ENCODE assay signal across 8 cellular contexts in the genomic region with DNA sequence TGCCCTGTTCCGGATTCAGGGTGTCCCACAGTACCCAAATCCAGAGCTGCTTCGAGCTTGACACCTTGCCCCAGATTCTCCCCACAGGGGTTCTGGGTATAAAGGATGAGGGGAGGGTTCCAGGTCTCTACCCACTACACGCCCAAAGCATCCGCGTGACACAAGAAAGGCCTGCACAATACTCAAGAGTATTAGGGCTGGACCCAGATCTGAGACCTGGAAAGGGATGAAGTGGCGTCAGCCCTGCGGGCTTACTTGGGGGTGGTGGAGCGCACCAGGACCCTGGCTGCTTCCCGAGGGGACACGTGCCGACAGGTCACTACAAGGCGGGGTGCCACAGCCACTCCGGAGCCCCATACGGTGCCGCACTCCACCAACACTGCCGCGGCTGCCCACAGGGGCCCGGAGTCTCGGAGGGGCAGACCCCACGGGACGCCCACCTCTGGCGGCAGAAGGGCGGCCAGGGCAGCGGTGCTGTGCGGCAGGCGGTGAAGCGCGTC. TPM values are rescaled to one million over a fixed set of nuclear protein-coding genes. Genes with fewer than 3 reads are reported as not detected.
A peak's percentile ranks its signal among the peaks of the same experiment; 100 is the strongest.
DNase-seq lines count a peak whose midpoint lies in the region; ATAC-seq, FAIRE-seq and TF ChIP-seq lines count a peak whose summit lies in the region.

No MANE protein-coding gene starts in this region.

- H3K27me3 ChIP-seq in OCI-LY3 (ENCODE audit: low read depth, low read length) = no peaks in the 10 kb centered on the region
- no peaks in the 10 kb centered on the region for H3K27me3 ChIP-seq in pancreas

- FAIRE-seq in pancreas (lab: Jason Lieb, UNC) (no peak), urothelium cell line (lab: Jason Lieb, UNC) (no peak)

- no peak for TF ChIP-seq CTCF in OCI-LY3 (IDR thresholded peaks at IDR 0.05; ENCODE audit: low read depth, low read length)
- no peak for TF ChIP-seq CTCF in pancreas (IDR thresholded peaks at IDR 0.05)

- H3K4me1 ChIP-seq in OCI-LY3 (ENCODE audit: low read length) (peaks cover 9% of the 10 kb centered on the region; the same call in 1 of the 2 replicates), pancreas (peaks cover 4 to 12% (median 7%) of the 10 kb centered on the region in 3 donors)

- peak overlapping the region; percentile 92 for H3K4me2 ChIP-seq in OCI-LY3 (ENCODE audit: low read length)

- DNase-seq in ELF-1 (ENCODE audit: low read depth, low spot score) (peak; percentile 26), epithelial cell of prostate (ENCODE audit: low read depth, low spot score) (no peak), pancreas (peak in 3 of 6 donors; percentile 39 to 83 (median 45)), NCI-H1436 (lab: John Stamatoyannopoulos, UW) (no peak), urothelium cell line (ENCODE audit: low spot score) (no peak), NCI-H1417 treated with DMSO at 0.1 percent for 48 hours (lab: John Stamatoyannopoulos, UW) (no peak)

- intact Hi-C loops in pancreas (cut with DNase I) = no loop called here

- H3K9me3 ChIP-seq in OCI-LY3 (ENCODE audit: insufficient read depth, low read length) (no peaks in the 10 kb centered on the region), pancreas (no peaks in the 10 kb centered on the region)

- 7 to 12% methylated on average over 27 to 28 of the region's 28 CpGs for WGBS in pancreas, 2 donors

- H3K9ac ChIP-seq in OCI-LY3 (ENCODE audit: low read length) = peak overlapping the region; percentile 90

- no peaks in the 10 kb centered on the region for H3K36me3 ChIP-seq in OCI-LY3 (replicated peaks; ENCODE audit: low read depth, low read length)
- no peaks in the 10 kb centered on the region for H3K36me3 ChIP-seq in pancreas

- ATAC-seq in GM21619 (IDR thresholded peaks at IDR 0.05; ENCODE audit: unreplicated experiment) (peak; percentile 8), pancreas (peak in 2 of 4 donors; percentile 2 to 5)

- no peak overlapping the region for H2AFZ ChIP-seq in OCI-LY3 (ENCODE audit: low read depth, low read length)

- H3K4me3 ChIP-seq in OCI-LY3 (ENCODE audit: low read length) = peak overlapping the region; percentile 94
- peak overlapping the region; percentile 64 to 94 (median 78) for H3K4me3 ChIP-seq in pancreas

- H3K27ac ChIP-seq in OCI-LY3 (ENCODE audit: low read length) = no peak overlapping the region
- peak overlapping the region; percentile 85 for H3K27ac ChIP-seq in epithelial cell of prostate
- H3K27ac ChIP-seq in pancreas = peak overlapping the region; percentile 74 to 88 (median 84)

- H4K20me1 ChIP-seq in OCI-LY3 (ENCODE audit: insufficient read depth, low read length) = no peaks in the 10 kb centered on the region

- peaks cover 13% of the 10 kb centered on the region for H3K79me2 ChIP-seq in OCI-LY3 (ENCODE audit: low read length)

RNA-seq across cellular contexts. Expression of gene TYSND1, which starts 1.3 kb away (rescaled TPM):
- 1 to 10 TPM; 6.7 to 8.6 (median 7.7) TPM for total RNA-seq in pancreas
- 1 to 10 TPM; 8.2 to 9.5 TPM for polyA plus RNA-seq in pancreas

RNA-seq across cellular contexts. Expression of gene AIFM2, which starts 12.6 kb away (rescaled TPM):
- 1 to 10 TPM; 2.0 to 5.0 (median 3.0) TPM for total RNA-seq in pancreas
- polyA plus RNA-seq in pancreas = 1 to 10 TPM; 3.8 to 4.8 TPM

RNA-seq across cellular contexts. Expression of gene SAR1A, which starts 25.1 kb away (rescaled TPM):
- 10 to 100 TPM; 28.0 to 60.5 (median 42.7) TPM for total RNA-seq in pancreas
- 10 to 100 TPM; 13.2 to 30.4 TPM for polyA plus RNA-seq in pancreas
